1 cellular context compared by ENCODE assay signal in genomic region chr3:188590556-188590955, GRCh38.
TF ChIP-seq lines count a peak whose summit lies in the region.

No MANE protein-coding gene starts in this region.

TF ChIP-seq in GM23338, 12 proteins besides CTCF, POLR2A, EP300 and RAD21 (continued from another document):
- TF ChIP-seq ZNF462 (CRISPR knock-in tag; IDR thresholded peaks at IDR 0.05) = no peak
- TF ChIP-seq POLR2AphosphoS5 (IDR thresholded peaks at IDR 0.05; ENCODE audit: low read depth) = no peak
- TF ChIP-seq REST (IDR thresholded peaks at IDR 0.05; ENCODE audit: unreplicated experiment) = no peak
- no peak for TF ChIP-seq ETS1 (IDR thresholded peaks at IDR 0.05)
- no peak for TF ChIP-seq ZNF114 (CRISPR knock-in tag; IDR thresholded peaks at IDR 0.05)
- no peak for TF ChIP-seq EZH2 (IDR thresholded peaks at IDR 0.05; ENCODE audit: low read depth, unreplicated experiment)
